1 cellular context compared by ENCODE assay signal in the genomic region with DNA sequence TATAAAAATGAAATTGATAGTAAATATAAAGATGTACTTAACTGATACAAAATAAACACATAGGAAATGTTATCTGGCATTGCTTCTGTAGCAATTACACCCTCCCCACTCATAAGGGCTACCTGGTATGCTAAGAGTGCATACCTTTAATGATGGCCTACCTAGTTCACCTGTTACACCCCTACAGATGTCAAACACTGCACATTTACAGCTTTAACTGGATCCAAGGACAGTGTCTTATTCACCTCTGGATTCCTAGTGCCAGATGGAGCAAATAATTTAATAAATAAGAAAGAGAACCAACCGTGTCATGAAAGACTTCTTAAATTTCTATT.
TF ChIP-seq lines count a peak whose summit lies in the region.

No MANE protein-coding gene starts in this region.

TF ChIP-seq in SK-N-SH treated with all-trans-retinoic acid at 6 μM for 48 hours, 23 proteins besides CTCF, POLR2A, EP300 and RAD21:
- TF ChIP-seq, protein P1, sequence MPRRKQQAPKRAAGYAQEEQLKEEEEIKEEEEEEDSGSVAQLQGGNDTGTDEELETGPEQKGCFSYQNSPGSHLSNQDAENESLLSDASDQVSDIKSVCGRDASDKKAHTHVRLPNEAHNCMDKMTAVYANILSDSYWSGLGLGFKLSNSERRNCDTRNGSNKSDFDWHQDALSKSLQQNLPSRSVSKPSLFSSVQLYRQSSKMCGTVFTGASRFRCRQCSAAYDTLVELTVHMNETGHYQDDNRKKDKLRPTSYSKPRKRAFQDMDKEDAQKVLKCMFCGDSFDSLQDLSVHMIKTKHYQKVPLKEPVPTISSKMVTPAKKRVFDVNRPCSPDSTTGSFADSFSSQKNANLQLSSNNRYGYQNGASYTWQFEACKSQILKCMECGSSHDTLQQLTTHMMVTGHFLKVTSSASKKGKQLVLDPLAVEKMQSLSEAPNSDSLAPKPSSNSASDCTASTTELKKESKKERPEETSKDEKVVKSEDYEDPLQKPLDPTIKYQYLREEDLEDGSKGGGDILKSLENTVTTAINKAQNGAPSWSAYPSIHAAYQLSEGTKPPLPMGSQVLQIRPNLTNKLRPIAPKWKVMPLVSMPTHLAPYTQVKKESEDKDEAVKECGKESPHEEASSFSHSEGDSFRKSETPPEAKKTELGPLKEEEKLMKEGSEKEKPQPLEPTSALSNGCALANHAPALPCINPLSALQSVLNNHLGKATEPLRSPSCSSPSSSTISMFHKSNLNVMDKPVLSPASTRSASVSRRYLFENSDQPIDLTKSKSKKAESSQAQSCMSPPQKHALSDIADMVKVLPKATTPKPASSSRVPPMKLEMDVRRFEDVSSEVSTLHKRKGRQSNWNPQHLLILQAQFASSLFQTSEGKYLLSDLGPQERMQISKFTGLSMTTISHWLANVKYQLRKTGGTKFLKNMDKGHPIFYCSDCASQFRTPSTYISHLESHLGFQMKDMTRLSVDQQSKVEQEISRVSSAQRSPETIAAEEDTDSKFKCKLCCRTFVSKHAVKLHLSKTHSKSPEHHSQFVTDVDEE (CRISPR knock-in tag; IDR thresholded peaks at IDR 0.05): no peak
- no peak for TF ChIP-seq TCF4 (CRISPR knock-in tag; IDR thresholded peaks at IDR 0.05; ENCODE audit: borderline replicate concordance)
- TF ChIP-seq TOX (CRISPR knock-in tag; IDR thresholded peaks at IDR 0.05; ENCODE audit: borderline replicate concordance): no peak
- TF ChIP-seq ZNF8 (CRISPR knock-in tag; IDR thresholded peaks at IDR 0.05): no peak
- no peak for TF ChIP-seq OSR1 (CRISPR knock-in tag; IDR thresholded peaks at IDR 0.05)
- no peak for TF ChIP-seq ISL1 (CRISPR knock-in tag; IDR thresholded peaks at IDR 0.05)
- no peak for TF ChIP-seq RARB (CRISPR knock-in tag; IDR thresholded peaks at IDR 0.05)
- no peak for TF ChIP-seq SNAI2 (CRISPR knock-in tag; IDR thresholded peaks at IDR 0.05)
- TF ChIP-seq, protein P2, sequence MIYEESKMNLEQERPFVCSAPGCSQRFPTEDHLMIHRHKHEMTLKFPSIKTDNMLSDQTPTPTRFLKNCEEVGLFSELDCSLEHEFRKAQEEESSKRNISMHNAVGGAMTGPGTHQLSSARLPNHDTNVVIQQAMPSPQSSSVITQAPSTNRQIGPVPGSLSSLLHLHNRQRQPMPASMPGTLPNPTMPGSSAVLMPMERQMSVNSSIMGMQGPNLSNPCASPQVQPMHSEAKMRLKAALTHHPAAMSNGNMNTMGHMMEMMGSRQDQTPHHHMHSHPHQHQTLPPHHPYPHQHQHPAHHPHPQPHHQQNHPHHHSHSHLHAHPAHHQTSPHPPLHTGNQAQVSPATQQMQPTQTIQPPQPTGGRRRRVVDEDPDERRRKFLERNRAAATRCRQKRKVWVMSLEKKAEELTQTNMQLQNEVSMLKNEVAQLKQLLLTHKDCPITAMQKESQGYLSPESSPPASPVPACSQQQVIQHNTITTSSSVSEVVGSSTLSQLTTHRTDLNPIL (CRISPR knock-in tag; IDR thresholded peaks at IDR 0.05; ENCODE audit: low read depth): no peak
- no peak for TF ChIP-seq ZNF565 (CRISPR knock-in tag; conservative IDR thresholded peaks at IDR 0.05; ENCODE audit: low read depth)
- no peak for TF ChIP-seq PPARA (CRISPR knock-in tag; IDR thresholded peaks at IDR 0.05; ENCODE audit: borderline replicate concordance)
- no peak for TF ChIP-seq ARNTL (CRISPR knock-in tag; IDR thresholded peaks at IDR 0.05; ENCODE audit: borderline replicate concordance, low read depth)
- TF ChIP-seq, protein P3, sequence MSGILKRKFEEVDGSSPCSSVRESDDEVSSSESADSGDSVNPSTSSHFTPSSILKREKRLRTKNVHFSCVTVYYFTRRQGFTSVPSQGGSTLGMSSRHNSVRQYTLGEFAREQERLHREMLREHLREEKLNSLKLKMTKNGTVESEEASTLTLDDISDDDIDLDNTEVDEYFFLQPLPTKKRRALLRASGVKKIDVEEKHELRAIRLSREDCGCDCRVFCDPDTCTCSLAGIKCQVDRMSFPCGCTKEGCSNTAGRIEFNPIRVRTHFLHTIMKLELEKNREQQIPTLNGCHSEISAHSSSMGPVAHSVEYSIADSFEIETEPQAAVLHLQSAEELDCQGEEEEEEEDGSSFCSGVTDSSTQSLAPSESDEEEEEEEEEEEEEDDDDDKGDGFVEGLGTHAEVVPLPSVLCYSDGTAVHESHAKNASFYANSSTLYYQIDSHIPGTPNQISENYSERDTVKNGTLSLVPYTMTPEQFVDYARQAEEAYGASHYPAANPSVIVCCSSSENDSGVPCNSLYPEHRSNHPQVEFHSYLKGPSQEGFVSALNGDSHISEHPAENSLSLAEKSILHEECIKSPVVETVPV (CRISPR knock-in tag; IDR thresholded peaks at IDR 0.05): no peak
- TF ChIP-seq, protein P4, sequence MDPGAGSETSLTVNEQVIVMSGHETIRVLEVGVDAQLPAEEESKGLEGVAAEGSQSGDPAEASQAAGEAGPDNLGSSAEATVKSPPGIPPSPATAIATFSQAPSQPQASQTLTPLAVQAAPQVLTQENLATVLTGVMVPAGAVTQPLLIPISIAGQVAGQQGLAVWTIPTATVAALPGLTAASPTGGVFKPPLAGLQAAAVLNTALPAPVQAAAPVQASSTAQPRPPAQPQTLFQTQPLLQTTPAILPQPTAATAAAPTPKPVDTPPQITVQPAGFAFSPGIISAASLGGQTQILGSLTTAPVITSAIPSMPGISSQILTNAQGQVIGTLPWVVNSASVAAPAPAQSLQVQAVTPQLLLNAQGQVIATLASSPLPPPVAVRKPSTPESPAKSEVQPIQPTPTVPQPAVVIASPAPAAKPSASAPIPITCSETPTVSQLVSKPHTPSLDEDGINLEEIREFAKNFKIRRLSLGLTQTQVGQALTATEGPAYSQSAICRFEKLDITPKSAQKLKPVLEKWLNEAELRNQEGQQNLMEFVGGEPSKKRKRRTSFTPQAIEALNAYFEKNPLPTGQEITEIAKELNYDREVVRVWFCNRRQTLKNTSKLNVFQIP (CRISPR knock-in tag; IDR thresholded peaks at IDR 0.05; ENCODE audit: borderline replicate concordance, low read depth): no peak
